Comparison of ENCODE assay signal across 24 cellular contexts in the genomic region with DNA sequence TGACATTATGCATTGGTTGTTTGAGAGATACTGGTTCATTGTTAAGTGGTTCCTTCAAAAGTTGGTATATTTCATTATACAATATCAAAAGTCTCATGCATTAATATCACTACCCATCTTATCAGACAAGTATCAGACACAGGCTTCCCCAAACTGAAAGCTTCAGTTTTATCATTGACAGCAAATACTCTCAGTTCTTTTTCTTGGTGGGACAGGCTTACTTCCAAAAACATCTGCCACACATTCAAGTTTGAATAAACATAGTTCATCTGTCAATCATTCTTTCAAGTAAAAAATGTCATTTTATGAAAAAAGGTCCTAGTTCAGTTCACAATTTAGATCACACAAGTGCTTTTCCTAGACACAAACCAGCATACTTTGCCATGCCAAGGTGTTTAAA.
"Had no signal": no experiment of that assay in that cellular context is flagged by ENCODE, and none has a peak within 500 bp of the region (broad histone marks: within the 10 kb centered on the region; RNA-seq: fewer than 3 reads in every experiment).

No MANE protein-coding gene starts in this region.

- H3K27ac ChIP-seq: HL-60, KMS-11, RWPE1 had no signal

- H3K4me3 Mint-ChIP-seq: IgD-negative memory B cell had no signal

- DNase-seq: Kasumi-1, MM.1S, NCI-H1105, NCI-H1417, NCI-H1436 treated with DMSO at 0.1 percent for 48 hours, NCI-H1694, NCI-H187 treated with DMSO at 0.1 percent for 48 hours, NCI-H2029 treated with DMSO at 0.1 percent for 48 hours, NCI-H226, NCI-H446, NCI-H510A, NCI-H524 treated with DMSO at 0.1 percent for 48 hours, NCI-H69, NCI-H774, PC-3, SHP77, SK-N-SH, T-helper 1 cell had no signal

- ATAC-seq: K562, Panc1, PC-3 had no signal

- H3K27ac Mint-ChIP-seq: IgD-negative memory B cell had no signal

- H3K9me3 Mint-ChIP-seq: IgD-negative memory B cell had no signal

- H3K4me1 Mint-ChIP-seq: IgD-negative memory B cell had no signal

- H3K36me3 Mint-ChIP-seq: IgD-negative memory B cell had no signal
